Comparison of ENCODE assay signal across 11 cellular contexts in the genomic region with DNA sequence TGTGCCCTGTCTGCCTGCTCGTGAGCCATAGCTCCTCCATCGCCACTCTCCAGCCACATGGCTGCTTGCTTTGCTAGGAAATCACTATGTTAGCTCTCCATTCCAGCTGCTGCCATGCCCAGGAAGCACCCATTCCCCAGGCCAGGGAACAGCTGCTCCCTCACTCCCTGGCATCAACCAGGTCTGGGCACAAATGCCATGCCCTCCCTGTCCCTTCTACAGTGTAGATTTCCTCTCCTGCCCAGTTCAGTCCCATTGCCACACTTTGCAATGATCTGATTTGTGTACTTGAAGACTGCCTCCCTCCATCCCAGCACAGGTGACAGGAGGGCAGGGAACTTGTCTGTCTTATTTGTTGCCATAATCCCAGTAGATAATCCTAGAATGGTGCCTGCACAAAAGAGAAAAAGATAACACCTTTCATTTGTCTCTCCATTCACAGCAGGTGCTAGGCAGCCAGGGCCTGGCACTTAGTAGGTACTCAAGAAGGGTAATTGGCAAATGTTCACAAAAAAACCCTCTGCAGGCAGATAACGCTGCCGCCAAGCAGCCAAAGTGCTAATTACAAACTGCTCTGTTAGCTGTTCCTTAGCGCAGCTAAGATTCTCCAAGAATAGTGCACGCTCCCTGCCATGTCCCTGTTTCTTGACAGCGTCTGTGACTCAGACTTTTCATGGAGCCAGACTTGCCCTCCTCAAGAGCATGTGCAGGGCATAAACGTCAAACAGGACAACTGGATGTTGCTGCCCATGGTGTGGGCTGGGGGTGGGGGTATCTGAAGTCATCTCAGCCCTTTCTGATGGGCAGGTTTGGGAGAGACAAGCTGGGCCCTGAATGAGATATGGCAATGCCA.
A peak's percentile ranks its signal among the peaks of the same experiment; 100 is the strongest.
DNase-seq lines count a peak whose midpoint lies in the region; ATAC-seq, FAIRE-seq and TF ChIP-seq lines count a peak whose summit lies in the region.
"Had no signal": no experiment of that assay in that cellular context is flagged by ENCODE, and none has a peak within 500 bp of the region (broad histone marks: within the 10 kb centered on the region; RNA-seq: fewer than 3 reads in every experiment).

No MANE protein-coding gene starts in this region.

- peak overlapping the region in 1 of 2 experiments; percentile 36; a peak in 1 of 4 replicates for H3K9ac ChIP-seq in K562 (ENCODE audit: insufficient read depth in 1 of 2, low read depth in 2 of 2, low read length in 2 of 2)
- H3K9ac ChIP-seq in stomach smooth muscle (ENCODE audit: low read length in 2 of 2), result peak overlapping the region in 1 of 2 donors; percentile 29

- TF ChIP-seq CTCF in K562 (IDR thresholded peaks at IDR 0.05 in 2 of 3, conservative IDR thresholded peaks at IDR 0.05 in 1 of 3; ENCODE audit: insufficient read depth in 2 of 3, low read depth in 1 of 3, low read length in 3 of 3), result no peak

- in situ Hi-C loops in K562 (cut with MboI), result no loop called here

- intact Hi-C loops in K562 (cut with micrococcal nuclease), result loop anchor here (5.0 kb wide), 1 partner anchor 98 kb away; no protein-coding TSS in a partner anchor

- WGBS in K562 (ENCODE audit: insufficient coverage, low coverage, missing lambda C conversion rate), result 63% methylated on average over 8 of the region's 8 CpGs

- POLR2A ChIA-PET in K562 (lab: Yijun Ruan, JAX), result interaction anchor here (0.9 to 1.3 kb wide), 3 partner anchors 9 to 183 kb away, joined by 3 to 5 read pairs (median 3); no protein-coding TSS in a partner anchor

- BruUV-seq in K562 (replicated peaks; lab: Mats Ljungman, UMichigan), result no TSS peak

- no peak overlapping the region for H3K4me2 ChIP-seq in K562 (ENCODE audit: insufficient read depth, low read length)

- H3K4me1 ChIP-seq in K562 (replicated peaks in 1 of 2; ENCODE audit: control insufficient read depth in 2 of 2, insufficient read depth in 2 of 2, low read length in 2 of 2) (no peaks in the 10 kb centered on the region; a peak in 2 of 5 replicates), stomach smooth muscle (ENCODE audit: control insufficient read depth, insufficient read depth, low read length) (peaks cover 51% of the 10 kb centered on the region)

- no peaks in the 10 kb centered on the region for H4K20me1 ChIP-seq in K562 (replicated peaks; ENCODE audit: control insufficient read depth, insufficient read depth, low read length)

- H3K9me3 ChIP-seq in K562 (replicated peaks; ENCODE audit: control insufficient read depth, insufficient read depth, low read depth, low read length) (no peaks in the 10 kb centered on the region), stomach smooth muscle (ENCODE audit: control insufficient read depth in 2 of 2, low read length in 2 of 2) (no peaks in the 10 kb centered on the region)

- no peaks in the 10 kb centered on the region for H3K9me1 ChIP-seq in K562 (ENCODE audit: control insufficient read depth, insufficient read depth, low read length)

- no peak for FAIRE-seq in K562 (lab: Jason Lieb, UNC)

- H3K27me3 ChIP-seq in K562 (ENCODE audit: control insufficient read depth in 2 of 2, insufficient read depth in 2 of 2, low read length in 2 of 2) (no peaks in the 10 kb centered on the region), stomach smooth muscle (ENCODE audit: control insufficient read depth in 1 of 2, insufficient read depth in 2 of 2, low read length in 2 of 2) (no peaks in the 10 kb centered on the region)

- no peak overlapping the region for H2AFZ ChIP-seq in K562 (ENCODE audit: low read depth, low read length)

- no peaks in the 10 kb centered on the region for H3K79me2 ChIP-seq in K562 (ENCODE audit: control insufficient read depth, insufficient read depth, low read length)

- H3K4me3 ChIP-seq in K562 (no peak overlapping the region), stomach smooth muscle (ENCODE audit: low read length in 2 of 2) (no peak overlapping the region)

- no peak for TF ChIP-seq RAD21 in K562 (CRISPR knock-in tag; conservative IDR thresholded peaks at IDR 0.05 in 1 of 2, IDR thresholded peaks at IDR 0.05 in 1 of 2)

- DNase-seq in LHCN-M2 (ENCODE audit: low read depth) (peak; percentile 33), K562 (ENCODE audit: extremely low read depth in 1 of 4, low spot score in 3 of 4) (no peak), hepatic stellate cell (ENCODE audit: low spot score) (peak; percentile 51), DMS79 (lab: John Stamatoyannopoulos, UW) (no peak), hippocampal formation (lab: John Stamatoyannopoulos, UW) (no peak)
- DNase-seq: activated CD4-positive, CD25-positive, alpha-beta regulatory T cell; activated T-cell treated with anti-CD3 and anti-CD28 coated beads, Interleukin-2, amount 50 U/mL, for 24 hours; NCI-H524 treated with DMSO at 0.1 percent for 48 hours; SIG-M5 had no signal

- ATAC-seq in K562 (no peak; the same call in 2 of the 3 replicates), GM18909 (IDR thresholded peaks at IDR 0.05; ENCODE audit: poor library complexity, unreplicated experiment) (no peak)

- H3K36me3 ChIP-seq in K562 (ENCODE audit: control insufficient read depth, insufficient read depth, low read length) (no peaks in the 10 kb centered on the region), stomach smooth muscle (ENCODE audit: control insufficient read depth in 2 of 2, insufficient read depth in 2 of 2, low read length in 2 of 2) (no peaks in the 10 kb centered on the region)

- TF ChIP-seq EP300 in K562 (IDR thresholded peaks at IDR 0.05; ENCODE audit: low read length), result no peak

- CTCF ChIA-PET in K562 (lab: Yijun Ruan, JAX; ENCODE audit: low intra/inter-chr PET ratio), result interaction anchor here (0.6 kb wide), 1 partner anchor 381 kb away, joined by 3 read pairs; no protein-coding TSS in a partner anchor

- H3K27ac ChIP-seq in K562 (ENCODE audit: extremely low read depth, low read depth, low read length), result no peak overlapping the region
- H3K27ac ChIP-seq in stomach smooth muscle (ENCODE audit: low read length), result peak overlapping the region; percentile 85

- TF ChIP-seq POLR2A in K562 (conservative IDR thresholded peaks at IDR 0.05), result no peak

TF ChIP-seq in K562, 482 proteins besides CTCF, POLR2A, EP300 and RAD21:
- peak; percentile 85 for TF ChIP-seq ZKSCAN1 (IDR thresholded peaks at IDR 0.05; ENCODE audit: low read depth, low read length)
- TF ChIP-seq ZNF76 (CRISPR knock-in tag; IDR thresholded peaks at IDR 0.05; ENCODE audit: borderline replicate concordance), result no peak

Comparison
In these comparisons a context has a peak if more than half of its experiments do, and no peak if none do; other contexts are left out.
1. DNase-seq: peak in LHCN-M2 (single experiment) and hepatic stellate cell (single experiment); none in K562 (0 of 4), DMS79 (single experiment) and hippocampal formation (0 of 2).